In the genomic region with DNA sequence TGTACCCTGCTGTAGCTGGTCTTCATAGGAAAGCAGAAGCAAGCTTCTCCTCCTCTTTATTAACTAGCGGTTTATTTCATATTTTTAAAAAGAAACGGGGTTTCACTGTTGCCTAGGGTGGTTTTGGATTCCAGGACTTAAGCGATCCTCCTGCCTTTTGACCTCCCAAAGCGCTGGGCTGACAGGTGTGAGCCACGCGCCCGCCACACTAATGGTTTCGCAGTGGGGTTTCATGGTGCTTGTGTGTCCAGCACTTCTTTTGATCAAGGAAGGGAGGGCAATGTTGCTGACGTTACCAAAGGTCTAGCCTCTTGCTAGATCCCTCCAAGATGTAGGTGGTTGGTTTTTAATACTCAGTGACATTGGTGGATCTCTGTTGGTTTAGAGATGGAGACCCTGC, we compare ENCODE assay signal across 8 cellular contexts. TPM values are rescaled to one million over a fixed set of nuclear protein-coding genes. Genes with fewer than 3 reads are reported as not detected.
DNase-seq lines count a peak whose midpoint lies in the region; ATAC-seq and TF ChIP-seq lines count a peak whose summit lies in the region.

No MANE protein-coding gene starts in this region.

- H3K9me3 ChIP-seq in ascending aorta (no peaks in the 10 kb centered on the region), lower lobe of right lung (no peaks in the 10 kb centered on the region)

- H3K4me3 ChIP-seq in ascending aorta (peak overlapping the region; percentile 86 to 96), lower lobe of right lung (peak overlapping the region; percentile 96), urinary bladder (ENCODE audit: low read depth, low read length) (peak overlapping the region; percentile 98)

- H3K27me3 ChIP-seq in ascending aorta (no peaks in the 10 kb centered on the region), lower lobe of right lung (ENCODE audit: low read depth) (no peaks in the 10 kb centered on the region)

- H3K36me3 ChIP-seq in ascending aorta (no peaks in the 10 kb centered on the region), lower lobe of right lung (no peaks in the 10 kb centered on the region), urinary bladder (ENCODE audit: insufficient read depth) (no peaks in the 10 kb centered on the region)

- peak overlapping the region in 1 of 2 donors; percentile 67 for H3K27ac ChIP-seq in ascending aorta
- peak overlapping the region; percentile 94 for H3K27ac ChIP-seq in lower lobe of right lung
- no peak overlapping the region for H3K27ac ChIP-seq in urinary bladder (ENCODE audit: low read depth)

- DNase-seq in Right ventricle myocardium inferior (ENCODE audit: missing footprints) (peak; percentile 9), left cardiac atrium (no peak), ascending aorta (ENCODE audit: low spot score in 2 of 2) (no peak), lower lobe of right lung (no peak), D341Med (ENCODE audit: low spot score) (no peak)

- no peak for TF ChIP-seq CTCF in ascending aorta (IDR thresholded peaks at IDR 0.05)
- TF ChIP-seq CTCF in lower lobe of right lung (IDR thresholded peaks at IDR 0.05) = no peak

- intact Hi-C loops in Right ventricle myocardium inferior (cut with DNase I) (no loop called here), left cardiac atrium (cut with DNase I) (loop anchor here in 1 of 2 donors (10.0 kb wide), 1 partner anchor 54 kb away; the partner anchor contains the start of gene UVSSA), ascending aorta (cut with DNase I) (no loop called here), lower lobe of right lung (cut with DNase I) (no loop called here)

- peaks cover 13 to 35% of the 10 kb centered on the region in 2 donors for H3K4me1 ChIP-seq in ascending aorta
- H3K4me1 ChIP-seq in lower lobe of right lung = peaks cover 44% of the 10 kb centered on the region
- peaks cover 3% of the 10 kb centered on the region for H3K4me1 ChIP-seq in urinary bladder (ENCODE audit: insufficient read depth)

- WGBS in urinary bladder = 67% methylated on average over 9 of the region's 9 CpGs

- no peak for ATAC-seq in Right ventricle myocardium inferior
- ATAC-seq in left cardiac atrium = no peak
- no peak for ATAC-seq in lower lobe of right lung
- no peak for ATAC-seq in GM21529 (IDR thresholded peaks at IDR 0.05; ENCODE audit: unreplicated experiment)
- no peak for ATAC-seq in GM18520 (IDR thresholded peaks at IDR 0.05; ENCODE audit: unreplicated experiment)

RNA-seq across cellular contexts. Expression of gene MAEA, which starts 1.4 kb away (rescaled TPM):
- 50.4 TPM for total RNA-seq in Right ventricle myocardium inferior
- total RNA-seq in left cardiac atrium = 10 to 100 TPM; 41.9 to 59.3 TPM
- total RNA-seq in ascending aorta = 56.3 TPM
- total RNA-seq in lower lobe of right lung = 65.8 TPM
- 25.6 TPM for total RNA-seq in urinary bladder
- 69.9 TPM for polyA plus RNA-seq in urinary bladder

RNA-seq across cellular contexts. Expression of gene CTBP1, which starts 42.2 kb away (rescaled TPM):
- 121 TPM for total RNA-seq in Right ventricle myocardium inferior
- total RNA-seq in left cardiac atrium = 100 to 1,000 TPM; 121 to 128 TPM
- total RNA-seq in ascending aorta = 273 TPM
- total RNA-seq in lower lobe of right lung = 165 TPM
- 85.9 TPM for total RNA-seq in urinary bladder
- 140 TPM for polyA plus RNA-seq in urinary bladder

RNA-seq across cellular contexts. Expression of gene UVSSA, which starts 55.9 kb away (rescaled TPM):
- total RNA-seq in Right ventricle myocardium inferior (6.5 TPM), left cardiac atrium (1 to 10 TPM; 7.9 to 8.4 TPM), ascending aorta (56.9 TPM), lower lobe of right lung (27.9 TPM), urinary bladder (13.0 TPM)
- polyA plus RNA-seq in urinary bladder = 7.2 TPM
